In genomic region chr20:1818895-1819294, GRCh38 we compare ENCODE assay signal across 1 cellular context.
TF ChIP-seq lines count a peak whose summit lies in the region.

No MANE protein-coding gene starts in this region.

TF ChIP-seq in IMR-90, 13 proteins besides CTCF, POLR2A, EP300 and RAD21 (continued from another document):
- no peak for TF ChIP-seq FOS (IDR thresholded peaks at IDR 0.05; ENCODE audit: low read depth, low read length)
- no peak for TF ChIP-seq MXI1 (IDR thresholded peaks at IDR 0.05; ENCODE audit: borderline replicate concordance, low read depth, low read length)
- no peak for TF ChIP-seq USF2 (IDR thresholded peaks at IDR 0.05; ENCODE audit: low read depth, low read length)
- TF ChIP-seq NFE2L2 (IDR thresholded peaks at IDR 0.05; ENCODE audit: low read depth, low read length): no peak
- TF ChIP-seq RCOR1 (IDR thresholded peaks at IDR 0.05; ENCODE audit: insufficient replicate concordance, low read length): no peak
- no peak for TF ChIP-seq MAFK (IDR thresholded peaks at IDR 0.05; ENCODE audit: low read depth, low read length)
